Comparison of ENCODE assay signal across 1 cellular context in the genomic region with DNA sequence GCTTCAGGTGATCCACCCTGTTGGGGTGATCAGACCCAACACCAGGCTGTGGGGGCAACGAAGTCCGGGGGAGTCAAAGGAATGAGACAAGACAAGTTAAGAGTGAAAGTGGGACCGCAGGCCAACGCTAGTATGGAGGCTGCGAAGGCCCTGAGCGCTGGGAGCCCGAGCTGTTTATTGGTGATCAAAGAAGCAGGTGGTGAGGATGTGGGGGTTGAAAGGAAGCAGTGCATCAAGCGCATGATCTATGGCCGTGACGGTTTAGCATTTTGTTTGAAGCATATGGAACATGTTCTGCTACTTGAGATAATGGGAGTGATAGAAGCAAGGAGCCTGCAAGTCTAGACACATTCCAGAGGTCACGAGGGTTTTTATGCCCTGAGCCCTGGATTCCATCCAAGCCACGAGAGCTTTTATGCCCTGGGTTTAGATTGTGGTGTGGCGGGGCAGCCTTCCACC.
TF ChIP-seq lines count a peak whose summit lies in the region.

No MANE protein-coding gene starts in this region.

TF ChIP-seq in GM23338, 12 proteins besides CTCF, POLR2A, EP300 and RAD21 (continued from another document):
- TF ChIP-seq ETS1 (IDR thresholded peaks at IDR 0.05): no peak
- TF ChIP-seq, protein P1, sequence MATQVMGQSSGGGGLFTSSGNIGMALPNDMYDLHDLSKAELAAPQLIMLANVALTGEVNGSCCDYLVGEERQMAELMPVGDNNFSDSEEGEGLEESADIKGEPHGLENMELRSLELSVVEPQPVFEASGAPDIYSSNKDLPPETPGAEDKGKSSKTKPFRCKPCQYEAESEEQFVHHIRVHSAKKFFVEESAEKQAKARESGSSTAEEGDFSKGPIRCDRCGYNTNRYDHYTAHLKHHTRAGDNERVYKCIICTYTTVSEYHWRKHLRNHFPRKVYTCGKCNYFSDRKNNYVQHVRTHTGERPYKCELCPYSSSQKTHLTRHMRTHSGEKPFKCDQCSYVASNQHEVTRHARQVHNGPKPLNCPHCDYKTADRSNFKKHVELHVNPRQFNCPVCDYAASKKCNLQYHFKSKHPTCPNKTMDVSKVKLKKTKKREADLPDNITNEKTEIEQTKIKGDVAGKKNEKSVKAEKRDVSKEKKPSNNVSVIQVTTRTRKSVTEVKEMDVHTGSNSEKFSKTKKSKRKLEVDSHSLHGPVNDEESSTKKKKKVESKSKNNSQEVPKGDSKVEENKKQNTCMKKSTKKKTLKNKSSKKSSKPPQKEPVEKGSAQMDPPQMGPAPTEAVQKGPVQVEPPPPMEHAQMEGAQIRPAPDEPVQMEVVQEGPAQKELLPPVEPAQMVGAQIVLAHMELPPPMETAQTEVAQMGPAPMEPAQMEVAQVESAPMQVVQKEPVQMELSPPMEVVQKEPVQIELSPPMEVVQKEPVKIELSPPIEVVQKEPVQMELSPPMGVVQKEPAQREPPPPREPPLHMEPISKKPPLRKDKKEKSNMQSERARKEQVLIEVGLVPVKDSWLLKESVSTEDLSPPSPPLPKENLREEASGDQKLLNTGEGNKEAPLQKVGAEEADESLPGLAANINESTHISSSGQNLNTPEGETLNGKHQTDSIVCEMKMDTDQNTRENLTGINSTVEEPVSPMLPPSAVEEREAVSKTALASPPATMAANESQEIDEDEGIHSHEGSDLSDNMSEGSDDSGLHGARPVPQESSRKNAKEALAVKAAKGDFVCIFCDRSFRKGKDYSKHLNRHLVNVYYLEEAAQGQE (IDR thresholded peaks at IDR 0.05; ENCODE audit: unreplicated experiment): no peak
